In genomic region chr1:36157115-36157903, GRCh38 we compare ENCODE assay signal across 8 cellular contexts. TPM values are rescaled to one million over a fixed set of nuclear protein-coding genes. Genes with fewer than 3 reads are reported as not detected.
DNase-seq lines count a peak whose midpoint lies in the region; ATAC-seq, FAIRE-seq and TF ChIP-seq lines count a peak whose summit lies in the region.

No MANE protein-coding gene starts in this region.

- H3K36me3 ChIP-seq in hepatocyte (replicated peaks; ENCODE audit: insufficient read depth, low read depth) (no peaks in the 10 kb centered on the region), small intestine (ENCODE audit: control insufficient read depth in 2 of 2, insufficient read depth in 2 of 2, low read length in 2 of 2) (no peaks in the 10 kb centered on the region)

- H3K4me2 ChIP-seq in hepatocyte = peak overlapping the region; percentile 79

- H3K4me3 ChIP-seq in hepatocyte (peak overlapping the region; percentile 100), small intestine (ENCODE audit: low read depth in 1 of 2, low read length in 2 of 2) (peak overlapping the region; percentile 94 to 99)

- no peak for TF ChIP-seq CTCF in hepatocyte (IDR thresholded peaks at IDR 0.05; ENCODE audit: poor library complexity)

- no peaks in the 10 kb centered on the region for H3K9me2 ChIP-seq in hepatocyte (replicated peaks; ENCODE audit: insufficient read depth)

- peak; percentile 21 for DNase-seq in activated T-cell treated with anti-CD3 and anti-CD28 coated beads, Interleukin-2, amount 50 U/mL, for 1 hour
- DNase-seq in activated T-cell treated with anti-CD3 and anti-CD28 coated beads for 4 hours = no peak
- DNase-seq in hepatocyte (ENCODE audit: low spot score) = no peak
- no peak for DNase-seq in small intestine
- no peak for DNase-seq in NCI-H1930 (lab: John Stamatoyannopoulos, UW)
- no peak for DNase-seq in mucosa of gallbladder (ENCODE audit: low spot score)

- H3K27me3 ChIP-seq in hepatocyte = no peaks in the 10 kb centered on the region
- H3K27me3 ChIP-seq in small intestine (ENCODE audit: control insufficient read depth in 2 of 2, insufficient read depth in 2 of 2, low read length in 2 of 2) = no peaks in the 10 kb centered on the region

- peak overlapping the region; percentile 94 for H3K27ac Mint-ChIP-seq in activated T-helper 17 cell treated with anti-CD3 and anti-CD28 coated beads, Interleukin-2, amount 50 U/mL, for 72 hours

- H3K27me3 Mint-ChIP-seq in activated T-helper 17 cell treated with anti-CD3 and anti-CD28 coated beads, Interleukin-2, amount 50 U/mL, for 72 hours = no peaks in the 10 kb centered on the region

- H3K4me1 ChIP-seq in hepatocyte (ENCODE audit: insufficient read depth) (peaks cover 45% of the 10 kb centered on the region), small intestine (ENCODE audit: control insufficient read depth in 2 of 2, insufficient read depth in 1 of 2, low read depth in 1 of 2, low read length in 1 of 2) (peaks cover 0 to 8% of the 10 kb centered on the region in 2 donors)

- ATAC-seq in activated T-helper 17 cell treated with anti-CD3 and anti-CD28 coated beads, Interleukin-2, amount 50 U/mL, for 72 hours (replicated peaks) = no peak
- no peak for ATAC-seq in GM18520 (IDR thresholded peaks at IDR 0.05; ENCODE audit: unreplicated experiment)

- H3K36me3 Mint-ChIP-seq in activated T-helper 17 cell treated with anti-CD3 and anti-CD28 coated beads, Interleukin-2, amount 50 U/mL, for 72 hours (ENCODE audit: low read depth) = peaks cover 37% of the 10 kb centered on the region

- H3K9me3 Mint-ChIP-seq in activated T-helper 17 cell treated with anti-CD3 and anti-CD28 coated beads, Interleukin-2, amount 50 U/mL, for 72 hours = no peaks in the 10 kb centered on the region

- 17% methylated on average over 5 of the region's 9 CpGs for WGBS in hepatocyte (ENCODE audit: low lambda C conversion rate, missing lambda C conversion rate)
- WGBS in small intestine, 3 donors = 12 to 29% (median 25%) methylated on average over 7 to 9 of the region's 9 CpGs

- no peak for FAIRE-seq in small intestine (lab: Jason Lieb, UNC)

- H3K27ac ChIP-seq in hepatocyte = peak overlapping the region; percentile 98
- peak overlapping the region; percentile 5 to 99 for H3K27ac ChIP-seq in small intestine (ENCODE audit: low read depth in 1 of 2, low read length in 1 of 2)

- peaks cover 46% of the 10 kb centered on the region for H4K20me1 ChIP-seq in hepatocyte (ENCODE audit: insufficient read depth, poor library complexity, severe bottlenecking)

- H3K9me3 ChIP-seq in hepatocyte (ENCODE audit: low read depth) (no peaks in the 10 kb centered on the region), small intestine (ENCODE audit: control insufficient read depth, low read depth) (no peaks in the 10 kb centered on the region)

- peaks cover 36% of the 10 kb centered on the region for H3K4me1 Mint-ChIP-seq in activated T-helper 17 cell treated with anti-CD3 and anti-CD28 coated beads, Interleukin-2, amount 50 U/mL, for 72 hours

- H3K4me3 Mint-ChIP-seq in activated T-helper 17 cell treated with anti-CD3 and anti-CD28 coated beads, Interleukin-2, amount 50 U/mL, for 72 hours = peak overlapping the region; percentile 95

- peak overlapping the region; percentile 94 for H2AFZ ChIP-seq in hepatocyte

- H3K79me2 ChIP-seq in hepatocyte = peaks cover 66% of the 10 kb centered on the region

RNA-seq across cellular contexts. Expression of gene MAP7D1, which starts 1.3 kb away (rescaled TPM):
- total RNA-seq in activated T-helper 17 cell treated with anti-CD3 and anti-CD28 coated beads, Interleukin-2, amount 50 U/mL, for 72 hours = 100 to 1,000 TPM in 1 of 2 donors, 10 to 100 TPM in 1; 97.9 to 164 TPM
- total RNA-seq in hepatocyte (46.0 and 48.4 TPM in 2 replicates), mucosa of gallbladder (123 TPM)
- polyA plus RNA-seq in hepatocyte (84.7 and 97.8 TPM in 2 replicates), small intestine (10 to 100 TPM; 37.4 to 58.6 (median 47.9) TPM)

RNA-seq across cellular contexts. Expression of gene TRAPPC3, which starts 8.0 kb away (rescaled TPM):
- 10 to 100 TPM; 47.8 to 72.6 TPM for total RNA-seq in activated T-helper 17 cell treated with anti-CD3 and anti-CD28 coated beads, Interleukin-2, amount 50 U/mL, for 72 hours
- total RNA-seq in hepatocyte (128 and 139 TPM in 2 replicates), mucosa of gallbladder (57.7 TPM)
- polyA plus RNA-seq in hepatocyte (131 and 148 TPM in 2 replicates), small intestine (10 to 100 TPM; 70.7 to 90.5 (median 72.5) TPM)

RNA-seq across cellular contexts. Expression of gene COL8A2, which starts 32.3 kb away (rescaled TPM):
- total RNA-seq in activated T-helper 17 cell treated with anti-CD3 and anti-CD28 coated beads, Interleukin-2, amount 50 U/mL, for 72 hours = under 1 TPM in 1 of 2 donors, not detected in 1; 0.08 TPM
- total RNA-seq in hepatocyte (32.6 and 44.8 TPM in 2 replicates), mucosa of gallbladder (10.8 TPM)
- polyA plus RNA-seq in hepatocyte (53.7 and 59.4 TPM in 2 replicates), small intestine (1 to 10 TPM in 1 of 3 donors, under 1 TPM in 1, not detected in 1; 0.27 to 1.3 TPM)

Comparison
In these comparisons a context has a peak if more than half of its experiments do, and no peak if none do; other contexts are left out.
1. RNA of gene COL8A2, which starts 32.3 kb away (total RNA-seq): 32.6 to 44.8 TPM in hepatocyte and 10.8 TPM in mucosa of gallbladder (single experiment); 0.08 TPM in activated T-helper 17 cell treated with anti-CD3 and anti-CD28 coated beads, Interleukin-2, amount 50 U/mL, for 72 hours; every median in the first group is over 10 times any median in the second.